In the genomic region with DNA sequence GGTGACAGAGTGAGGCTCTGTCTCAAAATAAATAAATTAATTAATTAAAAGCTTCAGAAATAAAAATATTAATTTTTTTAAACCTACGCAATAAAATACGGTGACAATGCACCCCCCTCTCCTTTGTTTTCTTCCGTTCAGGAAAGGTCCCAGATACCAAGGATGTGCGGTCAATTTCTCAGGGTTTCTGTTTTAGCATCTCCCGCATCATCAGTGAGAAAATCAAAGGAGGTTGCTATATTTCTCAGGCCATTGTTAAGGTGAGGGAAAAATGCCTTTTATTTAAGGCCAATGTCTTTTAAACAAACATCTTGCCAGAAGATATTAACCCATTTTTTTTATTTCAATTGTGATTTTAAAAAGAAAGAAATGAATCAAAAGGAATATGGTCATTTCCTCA, we compare ENCODE assay signal across 12 cellular contexts.
DNase-seq lines count a peak whose midpoint lies in the region; ATAC-seq and TF ChIP-seq lines count a peak whose summit lies in the region.
"Had no signal": no experiment of that assay in that cellular context is flagged by ENCODE, and none has a peak within 500 bp of the region (broad histone marks: within the 10 kb centered on the region; RNA-seq: fewer than 3 reads in every experiment).

No MANE protein-coding gene starts in this region.

- H3K4me3 ChIP-seq in gastroesophageal sphincter = no peak overlapping the region

- peaks cover 0 to 57% (median 19%) of the 10 kb centered on the region in 3 donors for H3K4me1 ChIP-seq in gastroesophageal sphincter

- H3K36me3 ChIP-seq in gastroesophageal sphincter = peaks cover 0 to 13% of the 10 kb centered on the region in 2 donors

- no peak for TF ChIP-seq CTCF in gastroesophageal sphincter (IDR thresholded peaks at IDR 0.05)

- peak overlapping the region in 3 of 4 donors; percentile 53 to 80 (median 73) for H3K27ac ChIP-seq in gastroesophageal sphincter

- peaks cover 57% of the 10 kb centered on the region for H3K4me1 Mint-ChIP-seq in stimulated activated naive CD8-positive, alpha-beta T cell treated with anti-CD3 and anti-CD28 coated beads, Interleukin-15, Interleukin-2, amounts not matched to agents 100 ng/mL and 50 ng/mL, for 24 hours (ENCODE audit: low read depth)
- H3K4me1 Mint-ChIP-seq: H9 had no signal

- H3K27me3 Mint-ChIP-seq in stimulated activated naive CD8-positive, alpha-beta T cell treated with anti-CD3 and anti-CD28 coated beads, Interleukin-15, Interleukin-2, amounts not matched to agents 100 ng/mL and 50 ng/mL, for 24 hours = peaks cover 3% of the 10 kb centered on the region

- peak overlapping the region; percentile 75 for H3K4me3 Mint-ChIP-seq in stimulated activated naive CD8-positive, alpha-beta T cell treated with anti-CD3 and anti-CD28 coated beads, Interleukin-15, Interleukin-2, amounts not matched to agents 100 ng/mL and 50 ng/mL, for 24 hours
- H3K4me3 Mint-ChIP-seq: H9 had no signal

- no peak overlapping the region for H3K27ac Mint-ChIP-seq in stimulated activated naive CD8-positive, alpha-beta T cell treated with anti-CD3 and anti-CD28 coated beads, Interleukin-15, Interleukin-2, amounts not matched to agents 100 ng/mL and 50 ng/mL, for 24 hours

- TF ChIP-seq EP300 in gastroesophageal sphincter (IDR thresholded peaks at IDR 0.05) = no peak

- WGBS in gastroesophageal sphincter (ENCODE audit: low coverage in 1 of 2), 2 donors = 79 to 87% methylated on average over 5 of the region's 5 CpGs

- H3K36me3 Mint-ChIP-seq in stimulated activated naive CD8-positive, alpha-beta T cell treated with anti-CD3 and anti-CD28 coated beads, Interleukin-15, Interleukin-2, amounts not matched to agents 100 ng/mL and 50 ng/mL, for 24 hours (ENCODE audit: low read depth) = no peaks in the 10 kb centered on the region

- no peaks in the 10 kb centered on the region for H3K9me3 Mint-ChIP-seq in stimulated activated naive CD8-positive, alpha-beta T cell treated with anti-CD3 and anti-CD28 coated beads, Interleukin-15, Interleukin-2, amounts not matched to agents 100 ng/mL and 50 ng/mL, for 24 hours

- no peak for DNase-seq in stimulated activated naive CD8-positive, alpha-beta T cell treated with anti-CD3 and anti-CD28 coated beads, Interleukin-15, Interleukin-2, amounts not matched to agents 100 U/mL and 50 U/mL, for 24 hours
- DNase-seq in pulmonary artery endothelial cell (ENCODE audit: low read depth, low spot score) (peak; percentile 29), amygdala (lab: John Stamatoyannopoulos, UW) (no peak), RKO (ENCODE audit: low spot score) (no peak)
- DNase-seq in activated CD4-positive, alpha-beta T cell treated with anti-CD3 and anti-CD28 coated beads, Interleukin-2, amount 50 U/mL, for 1 hour = no peak
- DNase-seq: aorta, H9, mesendoderm, SIG-M5 had no signal

- no peak for ATAC-seq in stimulated activated naive CD8-positive, alpha-beta T cell treated with anti-CD3 and anti-CD28 coated beads, Interleukin-15, Interleukin-2, amounts not matched to agents 100 U/mL and 50 U/mL, for 24 hours
- ATAC-seq in gastroesophageal sphincter (no peak), GM19463 (IDR thresholded peaks at IDR 0.05; ENCODE audit: unreplicated experiment) (no peak)

- no peaks in the 10 kb centered on the region for H3K27me3 ChIP-seq in gastroesophageal sphincter

- H3K9me3 ChIP-seq in gastroesophageal sphincter = no peaks in the 10 kb centered on the region

- TF ChIP-seq POLR2A in gastroesophageal sphincter (IDR thresholded peaks at IDR 0.05) = no peak
